1 cellular context compared by ENCODE assay signal in the genomic region with DNA sequence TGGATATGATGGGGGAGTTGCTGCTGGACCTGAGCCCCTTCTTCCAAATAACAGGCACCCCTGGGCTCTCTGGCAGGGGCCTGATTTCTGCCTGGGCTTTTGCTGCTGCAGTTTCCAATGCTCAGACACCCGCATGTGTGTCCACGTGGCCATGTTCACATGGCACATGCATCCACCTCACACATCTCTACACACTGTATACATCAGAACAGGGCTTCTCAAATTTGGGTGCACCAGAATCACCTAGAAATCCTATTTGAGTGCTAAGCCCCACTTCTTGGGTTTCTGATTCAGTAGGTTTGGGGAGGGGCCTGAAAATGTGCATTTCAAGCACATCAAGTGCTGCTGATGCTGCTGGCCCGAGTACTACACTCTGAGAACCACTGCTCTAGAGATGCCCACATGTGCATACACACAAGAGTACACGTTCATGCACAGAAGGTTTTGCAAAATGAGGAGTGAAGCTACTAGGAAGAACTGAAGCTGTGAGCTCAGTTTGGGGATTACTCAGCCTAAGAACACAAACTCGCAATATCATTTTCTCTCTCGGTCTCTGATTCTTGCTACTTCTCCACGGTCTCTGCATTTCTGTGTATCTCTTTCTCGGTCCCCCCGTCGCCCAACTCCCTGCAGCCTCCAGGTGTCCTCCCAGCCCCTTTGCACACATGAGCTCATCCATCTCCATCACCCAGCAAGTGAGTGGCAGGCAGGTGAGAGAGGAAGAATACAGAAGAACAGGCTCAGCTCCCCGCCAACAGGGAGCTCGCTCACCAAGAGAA.
TF ChIP-seq lines count a peak whose summit lies in the region.

No MANE protein-coding gene starts in this region.

TF ChIP-seq in HCT116, 20 proteins besides CTCF, POLR2A, EP300 and RAD21 (continued from another document):
- TF ChIP-seq, protein P1, sequence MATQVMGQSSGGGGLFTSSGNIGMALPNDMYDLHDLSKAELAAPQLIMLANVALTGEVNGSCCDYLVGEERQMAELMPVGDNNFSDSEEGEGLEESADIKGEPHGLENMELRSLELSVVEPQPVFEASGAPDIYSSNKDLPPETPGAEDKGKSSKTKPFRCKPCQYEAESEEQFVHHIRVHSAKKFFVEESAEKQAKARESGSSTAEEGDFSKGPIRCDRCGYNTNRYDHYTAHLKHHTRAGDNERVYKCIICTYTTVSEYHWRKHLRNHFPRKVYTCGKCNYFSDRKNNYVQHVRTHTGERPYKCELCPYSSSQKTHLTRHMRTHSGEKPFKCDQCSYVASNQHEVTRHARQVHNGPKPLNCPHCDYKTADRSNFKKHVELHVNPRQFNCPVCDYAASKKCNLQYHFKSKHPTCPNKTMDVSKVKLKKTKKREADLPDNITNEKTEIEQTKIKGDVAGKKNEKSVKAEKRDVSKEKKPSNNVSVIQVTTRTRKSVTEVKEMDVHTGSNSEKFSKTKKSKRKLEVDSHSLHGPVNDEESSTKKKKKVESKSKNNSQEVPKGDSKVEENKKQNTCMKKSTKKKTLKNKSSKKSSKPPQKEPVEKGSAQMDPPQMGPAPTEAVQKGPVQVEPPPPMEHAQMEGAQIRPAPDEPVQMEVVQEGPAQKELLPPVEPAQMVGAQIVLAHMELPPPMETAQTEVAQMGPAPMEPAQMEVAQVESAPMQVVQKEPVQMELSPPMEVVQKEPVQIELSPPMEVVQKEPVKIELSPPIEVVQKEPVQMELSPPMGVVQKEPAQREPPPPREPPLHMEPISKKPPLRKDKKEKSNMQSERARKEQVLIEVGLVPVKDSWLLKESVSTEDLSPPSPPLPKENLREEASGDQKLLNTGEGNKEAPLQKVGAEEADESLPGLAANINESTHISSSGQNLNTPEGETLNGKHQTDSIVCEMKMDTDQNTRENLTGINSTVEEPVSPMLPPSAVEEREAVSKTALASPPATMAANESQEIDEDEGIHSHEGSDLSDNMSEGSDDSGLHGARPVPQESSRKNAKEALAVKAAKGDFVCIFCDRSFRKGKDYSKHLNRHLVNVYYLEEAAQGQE (IDR thresholded peaks at IDR 0.05; ENCODE audit: low read depth): no peak
- TF ChIP-seq EGR1 (IDR thresholded peaks at IDR 0.05; ENCODE audit: low read depth) (no peak), YY1 (IDR thresholded peaks at IDR 0.05; ENCODE audit: extremely low read depth, insufficient replicate concordance, low read depth, low read length) (no peak), SP1 (IDR thresholded peaks at IDR 0.05; ENCODE audit: low read depth) (no peak), SIN3A (IDR thresholded peaks at IDR 0.05; ENCODE audit: low read depth) (no peak), CEBPB (IDR thresholded peaks at IDR 0.05; ENCODE audit: low read depth) (no peak), JUND (IDR thresholded peaks at IDR 0.05) (no peak)
- TF ChIP-seq, protein P2, sequence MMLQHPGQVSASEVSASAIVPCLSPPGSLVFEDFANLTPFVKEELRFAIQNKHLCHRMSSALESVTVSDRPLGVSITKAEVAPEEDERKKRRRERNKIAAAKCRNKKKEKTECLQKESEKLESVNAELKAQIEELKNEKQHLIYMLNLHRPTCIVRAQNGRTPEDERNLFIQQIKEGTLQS (IDR thresholded peaks at IDR 0.05): no peak
TF ChIP-seq in HCT116: peak in this region for 0.
